Comparison of ENCODE assay signal across 1 cellular context in genomic region chr2:9914384-9915065, GRCh38.
TF ChIP-seq lines count a peak whose summit lies in the region.

No MANE protein-coding gene starts in this region.

TF ChIP-seq in WTC11, 78 proteins besides CTCF, POLR2A, EP300 and RAD21 (continued from another document):
- TF ChIP-seq HMGA2 (CRISPR knock-in tag; IDR thresholded peaks at IDR 0.05) (no peak), SP1 (CRISPR knock-in tag; conservative IDR thresholded peaks at IDR 0.05) (no peak), CREM (CRISPR knock-in tag; IDR thresholded peaks at IDR 0.05) (no peak)
TF ChIP-seq in WTC11: peak in this region for 0.
